19 cellular contexts compared by ENCODE assay signal in the genomic region with DNA sequence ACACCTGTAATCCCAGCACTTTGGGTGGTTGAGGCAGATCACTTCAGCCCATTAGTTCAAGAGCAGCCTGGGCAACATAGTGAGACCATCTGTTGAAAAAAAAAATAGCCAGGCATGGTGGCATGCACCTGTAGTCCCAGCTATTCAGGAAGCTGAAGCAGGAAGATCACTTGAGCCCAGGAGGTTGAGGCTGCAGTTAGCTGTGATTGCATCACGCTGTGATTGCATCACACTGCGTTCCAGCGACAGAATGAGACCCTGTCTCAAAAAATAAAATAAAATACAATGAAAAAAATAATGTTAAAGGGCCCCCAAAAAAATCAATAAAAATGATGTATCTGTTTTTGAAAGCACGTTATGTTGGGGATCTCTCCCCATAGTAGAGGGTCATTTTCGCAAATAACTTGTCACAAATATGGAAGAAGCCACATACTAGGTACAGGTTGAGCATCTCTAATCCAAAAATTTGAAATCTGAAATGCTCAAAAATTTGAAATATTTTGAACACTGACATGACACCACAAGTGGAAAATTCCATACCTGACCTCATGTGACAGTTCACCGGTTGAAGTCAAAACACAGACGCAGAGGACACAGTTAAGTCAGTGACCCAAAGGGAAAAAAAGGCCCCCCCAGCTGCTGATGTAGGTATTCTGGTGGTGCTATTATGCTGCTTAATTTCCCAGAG.
"Had no signal": no experiment of that assay in that cellular context is flagged by ENCODE, and none has a peak within 500 bp of the region (broad histone marks: within the 10 kb centered on the region; RNA-seq: fewer than 3 reads in every experiment).

No MANE protein-coding gene starts in this region.

- H3K9me3 ChIP-seq: heart left ventricle, stomach, suprapubic skin, tibial nerve had no signal

- H3K27me3 Mint-ChIP-seq: activated B cell treated with CpG ODN at 0.5 μM for 24 hours; activated CD4-positive, alpha-beta memory T cell treated with anti-CD3 and anti-CD28 coated beads for 36 hours; naive B cell; stimulated activated memory B cell treated with anti-CD40 and anti-IgM and Interleukin-4, amounts not matched to agents 10 μg/mL and 1 μg/mL and 100 μg/mL, for 72 hours had no signal

- DNase-seq: activated B cell treated with CpG ODN at 0.5 μM for 24 hours; activated CD4-positive, alpha-beta memory T cell treated with anti-CD3 and anti-CD28 coated beads for 36 hours; activated CD4-positive, alpha-beta T cell treated with anti-CD3 and anti-CD28 coated beads for 48 hours; activated naive CD4-positive, alpha-beta T cell treated with anti-CD3 and anti-CD28 coated beads for 36 hours; activated T-cell treated with anti-CD3 and anti-CD28 coated beads, Interleukin-2, amount 50 U/mL, for 48 hours; cortex of kidney; heart left ventricle; kidney; naive B cell; occipital lobe; posterior cingulate gyrus; small intestine; stimulated activated CD4-positive, alpha-beta T cell treated with anti-CD3 and anti-CD28 coated beads, Interleukin-15, amount 100 ng/mL, for 24 hours; stomach had no signal

- H3K4me3 ChIP-seq: heart left ventricle, lung, stomach, suprapubic skin, tibial nerve had no signal

- H3K27me3 ChIP-seq: heart left ventricle, stomach, suprapubic skin, tibial nerve had no signal

- H3K27ac Mint-ChIP-seq: activated B cell treated with CpG ODN at 0.5 μM for 24 hours; activated CD4-positive, alpha-beta memory T cell treated with anti-CD3 and anti-CD28 coated beads for 36 hours; activated naive CD4-positive, alpha-beta T cell treated with anti-CD3 and anti-CD28 coated beads for 36 hours; naive B cell; stimulated activated memory B cell treated with anti-CD40 and anti-IgM and Interleukin-4, amounts not matched to agents 10 μg/mL and 1 μg/mL and 100 μg/mL, for 72 hours had no signal

- H3K4me3 Mint-ChIP-seq: activated B cell treated with CpG ODN at 0.5 μM for 24 hours; activated CD4-positive, alpha-beta memory T cell treated with anti-CD3 and anti-CD28 coated beads for 36 hours; activated naive CD4-positive, alpha-beta T cell treated with anti-CD3 and anti-CD28 coated beads for 36 hours; naive B cell; stimulated activated memory B cell treated with anti-CD40 and anti-IgM and Interleukin-4, amounts not matched to agents 10 μg/mL and 1 μg/mL and 100 μg/mL, for 72 hours had no signal

- H3K9me3 Mint-ChIP-seq: activated B cell treated with CpG ODN at 0.5 μM for 24 hours; activated CD4-positive, alpha-beta memory T cell treated with anti-CD3 and anti-CD28 coated beads for 36 hours; activated naive CD4-positive, alpha-beta T cell treated with anti-CD3 and anti-CD28 coated beads for 36 hours; naive B cell; stimulated activated memory B cell treated with anti-CD40 and anti-IgM and Interleukin-4, amounts not matched to agents 10 μg/mL and 1 μg/mL and 100 μg/mL, for 72 hours had no signal

- H3K27ac ChIP-seq: heart left ventricle, stomach, suprapubic skin, tibial nerve had no signal

- ATAC-seq: heart left ventricle; sciatic nerve; stimulated activated memory B cell treated with anti-CD40 and anti-IgM and Interleukin-4, amounts not matched to agents 10 μg/mL and 1 μg/mL and 100 μg/mL, for 72 hours had no signal
